Comparison of ENCODE assay signal across 23 cellular contexts in genomic region chr2:121362776-121363175, GRCh38.
DNase-seq lines count a peak whose midpoint lies in the region; ATAC-seq, FAIRE-seq and TF ChIP-seq lines count a peak whose summit lies in the region.
"Had no signal": no experiment of that assay in that cellular context is flagged by ENCODE, and none has a peak within 500 bp of the region (broad histone marks: within the 10 kb centered on the region; RNA-seq: fewer than 3 reads in every experiment).

No MANE protein-coding gene starts in this region.

- intact Hi-C loops in heart left ventricle (cut with DNase I) (loop anchor here in 1 of 10 donors (5.0 kb wide), 1 partner anchor 265 kb away; no protein-coding TSS in a partner anchor), Right ventricle myocardium inferior (cut with DNase I) (no loop called here), right cardiac atrium (cut with DNase I) (loop anchor here in 1 of 4 donors (10.0 kb wide), 1 partner anchor 268 kb away; no protein-coding TSS in a partner anchor), aorta (cut with DNase I) (no loop called here)

- 51 to 61% (median 57%) methylated on average over 3 to 4 of the region's 4 CpGs for WGBS in heart left ventricle, 4 donors
- 52% methylated on average over 4 of the region's 4 CpGs for WGBS in right cardiac atrium
- 58 to 61% methylated on average over 4 of the region's 4 CpGs for WGBS in aorta, 2 donors

- peak overlapping the region in 10 of 12 donors; percentile 4 to 51 (median 36) for H3K27ac ChIP-seq in heart left ventricle
- H3K27ac ChIP-seq in RWPE2 (ENCODE audit: poor library complexity, severe bottlenecking): peak overlapping the region; percentile 81
- H3K27ac ChIP-seq in right cardiac atrium (ENCODE audit: low read length): peak overlapping the region; percentile 16
- H3K27ac ChIP-seq in aorta (ENCODE audit: low read depth in 1 of 2, low read length in 2 of 2): peak overlapping the region; percentile 10 to 69
- H3K27ac ChIP-seq: uterus had no signal

- TF ChIP-seq CTCF in heart left ventricle (IDR thresholded peaks at IDR 0.05) (no peak), RWPE2 (IDR thresholded peaks at IDR 0.05; ENCODE audit: poor library complexity, severe bottlenecking) (no peak)

- H3K36me3 ChIP-seq in heart left ventricle (peaks cover 0 to 97% (median 84%) of the 10 kb centered on the region in 9 donors), RWPE2 (ENCODE audit: low read depth) (peaks cover 83% of the 10 kb centered on the region), aorta (ENCODE audit: control insufficient read depth in 1 of 2, insufficient read depth in 2 of 2, low read length in 1 of 2) (peaks cover 0 to 5% of the 10 kb centered on the region in 2 donors)
- H3K36me3 ChIP-seq: breast epithelium, uterus had no signal

- H3K4me3 ChIP-seq in heart left ventricle (no peak overlapping the region), RWPE2 (ENCODE audit: severe bottlenecking) (no peak overlapping the region), right cardiac atrium (ENCODE audit: low read length) (no peak overlapping the region), aorta (ENCODE audit: low read length in 2 of 2) (no peak overlapping the region)
- H3K4me3 ChIP-seq: breast epithelium, uterus had no signal

- no peak for FAIRE-seq in RCC 7860 (lab: Jason Lieb, UNC)
- FAIRE-seq: GM12892 had no signal

- H3K4me1 ChIP-seq in heart left ventricle (peaks cover 0 to 54% (median 27%) of the 10 kb centered on the region in 12 donors), RWPE2 (ENCODE audit: insufficient read depth, poor library complexity, severe bottlenecking) (peaks cover 32% of the 10 kb centered on the region), right cardiac atrium (ENCODE audit: control insufficient read depth, insufficient read depth, low read length) (no peaks in the 10 kb centered on the region), aorta (ENCODE audit: control insufficient read depth in 1 of 2, insufficient read depth in 2 of 2, low read length in 2 of 2) (peaks cover 0 to 10% of the 10 kb centered on the region in 2 donors)
- H3K4me1 ChIP-seq: breast epithelium, uterus had no signal

- TF ChIP-seq POLR2A in heart left ventricle (IDR thresholded peaks at IDR 0.05): no peak

- ATAC-seq in heart left ventricle (peak in 3 of 4 donors; percentile 20 to 33 (median 25)), Right ventricle myocardium inferior (no peak), RWPE2 (ENCODE audit: low read depth) (no peak), right cardiac atrium (peak in 1 of 2 donors; percentile 13), aorta (ENCODE audit: low FRiP score) (no peak), HG03039 (IDR thresholded peaks at IDR 0.05; ENCODE audit: unreplicated experiment) (no peak), GM19328 (IDR thresholded peaks at IDR 0.05; ENCODE audit: unreplicated experiment) (no peak)
- ATAC-seq: naive thymus-derived CD8-positive, alpha-beta T cell; stimulated activated naive CD8-positive, alpha-beta T cell treated with anti-CD3 and anti-CD28 coated beads, Interleukin-15, amount 100 ng/mL, for 72 hours had no signal

- H3K9me3 ChIP-seq in heart left ventricle (no peaks in the 10 kb centered on the region), RWPE2 (ENCODE audit: severe bottlenecking) (no peaks in the 10 kb centered on the region), right cardiac atrium (ENCODE audit: control insufficient read depth, low read length) (no peaks in the 10 kb centered on the region), aorta (ENCODE audit: control insufficient read depth, low read length) (no peaks in the 10 kb centered on the region)
- H3K9me3 ChIP-seq: breast epithelium, Caco-2, uterus had no signal

- DNase-seq in heart left ventricle (peak in 1 of 5 donors; percentile 55), Right ventricle myocardium inferior (ENCODE audit: missing footprints) (no peak), RWPE2 (ENCODE audit: low spot score) (no peak), right cardiac atrium (peak in 1 of 3 donors; percentile 48), aorta (no peak), RCC 7860 (ENCODE audit: low spot score) (no peak)
- DNase-seq: activated CD4-positive, alpha-beta T cell treated with anti-CD3 and anti-CD28 coated beads for 48 hours; activated CD8-positive, alpha-beta memory T cell treated with anti-CD3 and anti-CD28 coated beads, Interleukin-2, amount 50 U/mL, for 4 hours; activated naive CD4-positive, alpha-beta T cell treated with Interleukin-2 at 50 U/mL for 16 hours; Caco-2; effector memory CD4-positive, alpha-beta T cell; GDM1; Karpas-422; naive thymus-derived CD8-positive, alpha-beta T cell; NCI-H1436; posterior cingulate gyrus; SIG-M5; stimulated activated naive CD8-positive, alpha-beta T cell treated with anti-CD3 and anti-CD28 coated beads, Interleukin-15, amount 100 ng/mL, for 72 hours; uterus had no signal

- H3K27me3 ChIP-seq in heart left ventricle: no peaks in the 10 kb centered on the region
- no peaks in the 10 kb centered on the region for H3K27me3 ChIP-seq in RWPE2 (ENCODE audit: insufficient read depth, poor library complexity, severe bottlenecking)
- no peaks in the 10 kb centered on the region for H3K27me3 ChIP-seq in right cardiac atrium (ENCODE audit: control insufficient read depth, insufficient read depth)
- H3K27me3 ChIP-seq in aorta (ENCODE audit: control insufficient read depth in 1 of 2, insufficient read depth in 2 of 2, low read length in 1 of 2): no peaks in the 10 kb centered on the region
- H3K27me3 ChIP-seq: breast epithelium, uterus had no signal

Comparison
In these comparisons a context has a peak if more than half of its experiments do, and no peak if none do; other contexts are left out.
1. ATAC-seq: peak in heart left ventricle (3 of 4); none in Right ventricle myocardium inferior (single experiment), RWPE2 (single experiment), aorta (single experiment), HG03039 (single experiment) and GM19328 (single experiment).
2. H3K27ac ChIP-seq: peak in every context shown above with its lines; median percentile 81 in RWPE2; 40 in aorta; 36 in heart left ventricle; 16 in right cardiac atrium.